In genomic region chr5:157155297-157155696, GRCh38 we compare ENCODE assay signal across 19 cellular contexts. TPM values are rescaled to one million over a fixed set of nuclear protein-coding genes. Genes with fewer than 3 reads are reported as not detected.
DNase-seq lines count a peak whose midpoint lies in the region; ATAC-seq lines count a peak whose summit lies in the region.
"Had no signal": no experiment of that assay in that cellular context is flagged by ENCODE, and none has a peak within 500 bp of the region (broad histone marks: within the 10 kb centered on the region; RNA-seq: fewer than 3 reads in every experiment).

No MANE protein-coding gene starts in this region.

- peak overlapping the region; percentile 81 to 91 (median 87) for H3K4me3 Mint-ChIP-seq in CD4-positive, CD25-positive, alpha-beta regulatory T cell
- H3K4me3 Mint-ChIP-seq in CD8-positive, alpha-beta memory T cell: peak overlapping the region; percentile 81 to 92 (median 84)
- H3K4me3 Mint-ChIP-seq in activated naive CD8-positive, alpha-beta T cell treated with anti-CD3 and anti-CD28 coated beads for 36 hours: peak overlapping the region; percentile 84
- H3K4me3 Mint-ChIP-seq: neural progenitor cell had no signal

- H3K4me1 ChIP-seq in CD4-positive, CD25-positive, alpha-beta regulatory T cell (ENCODE audit: control insufficient read depth, insufficient read depth, low read length, poor library complexity, severe bottlenecking): peaks cover 61% of the 10 kb centered on the region
- H3K4me1 ChIP-seq in CD8-positive, alpha-beta memory T cell (ENCODE audit: insufficient read depth, low read length): peaks cover 72% of the 10 kb centered on the region
- H3K4me1 ChIP-seq: gastrocnemius medialis, neural progenitor cell, prostate gland, upper lobe of left lung had no signal

- no peaks in the 10 kb centered on the region for H3K27me3 Mint-ChIP-seq in CD4-positive, CD25-positive, alpha-beta regulatory T cell
- H3K27me3 Mint-ChIP-seq in CD8-positive, alpha-beta memory T cell: no peaks in the 10 kb centered on the region
- H3K27me3 Mint-ChIP-seq in activated naive CD8-positive, alpha-beta T cell treated with anti-CD3 and anti-CD28 coated beads for 36 hours: no peaks in the 10 kb centered on the region

- no peaks in the 10 kb centered on the region for H3K36me3 ChIP-seq in CD4-positive, CD25-positive, alpha-beta regulatory T cell (ENCODE audit: control insufficient read depth, insufficient read depth, low read length)
- H3K36me3 ChIP-seq in CD8-positive, alpha-beta memory T cell (ENCODE audit: insufficient read depth, low read length): no peaks in the 10 kb centered on the region
- H3K36me3 ChIP-seq: gastrocnemius medialis, neural progenitor cell, prostate gland, upper lobe of left lung had no signal

- peak overlapping the region; percentile 87 for H3K4me3 ChIP-seq in CD4-positive, CD25-positive, alpha-beta regulatory T cell (ENCODE audit: low read depth, low read length)
- H3K4me3 ChIP-seq in CD8-positive, alpha-beta memory T cell (ENCODE audit: low read length): peak overlapping the region; percentile 19
- H3K4me3 ChIP-seq: gastrocnemius medialis, neural progenitor cell, prostate gland, upper lobe of left lung had no signal

- CTCF ChIA-PET in CD8-positive, alpha-beta memory T cell (lab: Charles Lee): interaction anchor here (0.9 to 1.6 kb wide), 7 partner anchors 10 to 49 kb away, joined by 3 to 7 read pairs (median 4); partner anchors contain the start of gene ITK

- peaks cover 30 to 85% (median 61%) of the 10 kb centered on the region in 4 donors for H3K4me1 Mint-ChIP-seq in CD4-positive, CD25-positive, alpha-beta regulatory T cell
- H3K4me1 Mint-ChIP-seq in CD8-positive, alpha-beta memory T cell: peaks cover 58 to 78% (median 76%) of the 10 kb centered on the region in 3 donors
- H3K4me1 Mint-ChIP-seq in activated naive CD8-positive, alpha-beta T cell treated with anti-CD3 and anti-CD28 coated beads for 36 hours: peaks cover 67% of the 10 kb centered on the region
- H3K4me1 Mint-ChIP-seq: neural progenitor cell had no signal

- intact Hi-C loops in posterior vena cava (cut with DNase I): no loop called here

- peak in 1 of 3 donors; percentile 28 for DNase-seq in CD4-positive, CD25-positive, alpha-beta regulatory T cell
- DNase-seq in CD8-positive, alpha-beta memory T cell: no peak
- DNase-seq in activated naive CD8-positive, alpha-beta T cell treated with anti-CD3 and anti-CD28 coated beads for 36 hours: no peak
- DNase-seq in NCI-H2196 (lab: John Stamatoyannopoulos, UW; ENCODE audit: unreplicated experiment) (no peak), NCI-H1417 treated with DMSO at 0.1 percent for 48 hours (lab: John Stamatoyannopoulos, UW) (no peak), posterior vena cava (ENCODE audit: low spot score) (no peak)
- DNase-seq: activated CD4-positive, alpha-beta T cell treated with anti-CD3 and anti-CD28 coated beads, Interleukin-2, amount 50 U/mL, for 1 hour; cerebellar nuclear complex; COR-L47; gastrocnemius medialis; NCI-H1417; NCI-H526 treated with DMSO at 0.1 percent for 48 hours; upper lobe of left lung had no signal

- no peaks in the 10 kb centered on the region for H3K9me3 ChIP-seq in CD4-positive, CD25-positive, alpha-beta regulatory T cell (ENCODE audit: control insufficient read depth in 2 of 2, low read length in 2 of 2)
- H3K9me3 ChIP-seq in CD8-positive, alpha-beta memory T cell (ENCODE audit: low read length): no peaks in the 10 kb centered on the region
- H3K9me3 ChIP-seq: gastrocnemius medialis, prostate gland, upper lobe of left lung had no signal

- H3K27ac ChIP-seq in CD4-positive, CD25-positive, alpha-beta regulatory T cell (ENCODE audit: insufficient read depth, low read length, poor library complexity, severe bottlenecking): peak overlapping the region; percentile 75
- no peak overlapping the region for H3K27ac ChIP-seq in CD8-positive, alpha-beta memory T cell (ENCODE audit: low read depth, low read length)
- H3K27ac ChIP-seq: gastrocnemius medialis, neural progenitor cell, prostate gland, upper lobe of left lung had no signal

- H3K27ac Mint-ChIP-seq in CD4-positive, CD25-positive, alpha-beta regulatory T cell: peak overlapping the region; percentile 75 to 98 (median 94)
- H3K27ac Mint-ChIP-seq in CD8-positive, alpha-beta memory T cell: peak overlapping the region; percentile 25 to 97 (median 93)
- H3K27ac Mint-ChIP-seq in activated naive CD8-positive, alpha-beta T cell treated with anti-CD3 and anti-CD28 coated beads for 36 hours: peak overlapping the region; percentile 97
- H3K27ac Mint-ChIP-seq: neural progenitor cell had no signal

- no peak for ATAC-seq in CD4-positive, CD25-positive, alpha-beta regulatory T cell (ENCODE audit: low read depth in 2 of 2)
- ATAC-seq: esophagus mucosa, gastrocnemius medialis, HCT116 had no signal

- peaks cover 0 to 4% (median 0%) of the 10 kb centered on the region in 7 donors for H3K9me3 Mint-ChIP-seq in CD4-positive, CD25-positive, alpha-beta regulatory T cell
- H3K9me3 Mint-ChIP-seq in CD8-positive, alpha-beta memory T cell: no peaks in the 10 kb centered on the region
- peaks cover 6% of the 10 kb centered on the region for H3K9me3 Mint-ChIP-seq in activated naive CD8-positive, alpha-beta T cell treated with anti-CD3 and anti-CD28 coated beads for 36 hours
- H3K9me3 Mint-ChIP-seq: neural progenitor cell had no signal

- H3K36me3 Mint-ChIP-seq in CD4-positive, CD25-positive, alpha-beta regulatory T cell: no peaks in the 10 kb centered on the region
- peaks cover 0 to 3% (median 0%) of the 10 kb centered on the region in 3 donors for H3K36me3 Mint-ChIP-seq in CD8-positive, alpha-beta memory T cell
- H3K36me3 Mint-ChIP-seq in activated naive CD8-positive, alpha-beta T cell treated with anti-CD3 and anti-CD28 coated beads for 36 hours: peaks cover 21% of the 10 kb centered on the region
- H3K36me3 Mint-ChIP-seq: neural progenitor cell had no signal

- POLR2A ChIA-PET in CD8-positive, alpha-beta memory T cell (lab: Charles Lee): interaction anchor here (0.5 to 1.7 kb wide), 9 partner anchors 12 to 110 kb away, joined by 3 to 5 read pairs (median 4); partner anchors contain the start of gene MED7

- no peaks in the 10 kb centered on the region for H3K27me3 ChIP-seq in CD4-positive, CD25-positive, alpha-beta regulatory T cell (ENCODE audit: control insufficient read depth, insufficient read depth, low read length)
- no peaks in the 10 kb centered on the region for H3K27me3 ChIP-seq in CD8-positive, alpha-beta memory T cell (ENCODE audit: insufficient read depth, low read length, poor library complexity, severe bottlenecking)
- H3K27me3 ChIP-seq: gastrocnemius medialis, neural progenitor cell, upper lobe of left lung had no signal

RNA-seq across cellular contexts. Expression of gene GARIN3, which starts 10.8 kb away (rescaled TPM):
- not detected for total RNA-seq in CD4-positive, CD25-positive, alpha-beta regulatory T cell
- polyA plus RNA-seq in CD4-positive, CD25-positive, alpha-beta regulatory T cell: not detected
- total RNA-seq in CD8-positive, alpha-beta memory T cell: under 1 TPM; 0.29 to 0.50 TPM
- not detected for polyA plus RNA-seq in CD8-positive, alpha-beta memory T cell
- under 1 TPM; 0.46 to 0.47 TPM for total RNA-seq in activated naive CD8-positive, alpha-beta T cell treated with anti-CD3 and anti-CD28 coated beads for 36 hours
- total RNA-seq in posterior vena cava: not detected
- total RNA-seq: astrocyte, esophagus mucosa, gastrocnemius medialis, skeletal muscle tissue, upper lobe of left lung had no signal

RNA-seq across cellular contexts. Expression of gene MED7, which starts 12.6 kb away (rescaled TPM):
- total RNA-seq in CD4-positive, CD25-positive, alpha-beta regulatory T cell: 9.0 TPM
- polyA plus RNA-seq in CD4-positive, CD25-positive, alpha-beta regulatory T cell: 10 to 100 TPM; 15.0 to 19.5 (median 16.1) TPM
- 10 to 100 TPM; 12.6 to 14.7 TPM for total RNA-seq in CD8-positive, alpha-beta memory T cell
- 15.7 TPM for polyA plus RNA-seq in CD8-positive, alpha-beta memory T cell
- total RNA-seq in activated naive CD8-positive, alpha-beta T cell treated with anti-CD3 and anti-CD28 coated beads for 36 hours: 10 to 100 TPM; 14.2 to 15.4 TPM
- total RNA-seq in posterior vena cava: 10 to 100 TPM; 10.5 to 14.2 TPM

RNA-seq across cellular contexts. Expression of gene ITK, which starts 25.3 kb away (rescaled TPM):
- total RNA-seq in CD4-positive, CD25-positive, alpha-beta regulatory T cell: 550 TPM
- polyA plus RNA-seq in CD4-positive, CD25-positive, alpha-beta regulatory T cell: 100 to 1,000 TPM; 146 to 222 (median 169) TPM
- total RNA-seq in CD8-positive, alpha-beta memory T cell: 100 to 1,000 TPM; 150 to 162 TPM
- 129 TPM for polyA plus RNA-seq in CD8-positive, alpha-beta memory T cell
- 100 to 1,000 TPM; 200 to 204 TPM for total RNA-seq in activated naive CD8-positive, alpha-beta T cell treated with anti-CD3 and anti-CD28 coated beads for 36 hours
- total RNA-seq in posterior vena cava: 1 to 10 TPM; 1.2 to 2.6 TPM

RNA-seq across cellular contexts. Expression of gene HAVCR2, which starts 46.5 kb away (rescaled TPM):
- 5.0 TPM for total RNA-seq in CD4-positive, CD25-positive, alpha-beta regulatory T cell
- polyA plus RNA-seq in CD4-positive, CD25-positive, alpha-beta regulatory T cell: 1 to 10 TPM; 4.0 to 9.7 (median 7.0) TPM
- total RNA-seq in CD8-positive, alpha-beta memory T cell: 1 to 10 TPM; 6.3 to 6.6 TPM
- 7.5 TPM for polyA plus RNA-seq in CD8-positive, alpha-beta memory T cell
- 10 to 100 TPM; 24.6 to 25.2 TPM for total RNA-seq in activated naive CD8-positive, alpha-beta T cell treated with anti-CD3 and anti-CD28 coated beads for 36 hours
- total RNA-seq in posterior vena cava: 10 to 100 TPM in 1 of 2 donors, 1 to 10 TPM in 1; 8.4 to 16.1 TPM

Comparison
In these comparisons a context has a peak if more than half of its experiments do, and no peak if none do; other contexts are left out.
1. RNA of gene ITK, which starts 25.3 kb away (total RNA-seq): 550 TPM in CD4-positive, CD25-positive, alpha-beta regulatory T cell (single experiment), 200 to 204 TPM in activated naive CD8-positive, alpha-beta T cell treated with anti-CD3 and anti-CD28 coated beads for 36 hours and 150 to 162 TPM in CD8-positive, alpha-beta memory T cell; 1.2 to 2.6 TPM in posterior vena cava; every median in the first group is over 10 times any median in the second.
2. Peak in every context shown above with its lines, with median percentiles within 50 percentile points of each other: H3K27ac Mint-ChIP-seq and H3K4me3 Mint-ChIP-seq.